Comparison of ENCODE assay signal across 10 cellular contexts in genomic region chr2:173652311-173652710, GRCh38.
DNase-seq lines count a peak whose midpoint lies in the region; ATAC-seq and TF ChIP-seq lines count a peak whose summit lies in the region.
"Had no signal": no experiment of that assay in that cellular context is flagged by ENCODE, and none has a peak within 500 bp of the region (broad histone marks: within the 10 kb centered on the region; RNA-seq: fewer than 3 reads in every experiment).

No MANE protein-coding gene starts in this region.

- H3K27me3 ChIP-seq in PC-3 (ENCODE audit: low read length) = no peaks in the 10 kb centered on the region
- no peaks in the 10 kb centered on the region for H3K27me3 ChIP-seq in esophagus (ENCODE audit: control insufficient read depth in 1 of 2, insufficient read depth in 2 of 2, low read length in 2 of 2)
- H3K27me3 ChIP-seq: pancreas had no signal

- no peaks in the 10 kb centered on the region for H3K9me3 ChIP-seq in PC-3 (ENCODE audit: low read length)
- no peaks in the 10 kb centered on the region for H3K9me3 ChIP-seq in esophagus (ENCODE audit: control insufficient read depth in 2 of 2, insufficient read depth in 1 of 2, low read depth in 1 of 2, low read length in 1 of 2)
- H3K9me3 ChIP-seq: pancreas had no signal

- intact Hi-C loops in PC-3 (cut with micrococcal nuclease) = loop anchor here (1.0 kb wide), 3 partner anchors 62 to 81 kb away; no protein-coding TSS in a partner anchor

- H3K27ac ChIP-seq in PC-3 (ENCODE audit: low read length) (peak overlapping the region; percentile 97), esophagus (ENCODE audit: low read depth in 2 of 2, low read length in 1 of 2) (peak overlapping the region; percentile 77 to 92)
- H3K27ac ChIP-seq: pancreas had no signal

- H3K4me3 ChIP-seq in PC-3 (ENCODE audit: low read length) = peak overlapping the region; percentile 40
- H3K4me3 ChIP-seq in esophagus (ENCODE audit: low read depth in 1 of 2, low read length in 2 of 2) = no peak overlapping the region
- H3K4me3 ChIP-seq: pancreas had no signal

- 41 to 57% methylated on average over 1 of the region's 1 CpG for WGBS in esophagus, 2 donors

- TF ChIP-seq CTCF in PC-3 (conservative IDR thresholded peaks at IDR 0.05; ENCODE audit: low read depth, low read length) (no peak), omental fat pad (IDR thresholded peaks at IDR 0.05) (no peak)

- no peaks in the 10 kb centered on the region for H4K20me1 ChIP-seq in PC-3 (ENCODE audit: low read length)

- CTCF ChIA-PET in PC-3 (lab: Charles Lee) = no interaction called here

- H3K4me2 ChIP-seq in PC-3 (ENCODE audit: low read length) = peak overlapping the region; percentile 74

- peak; percentile 92 for DNase-seq in EH (ENCODE audit: low read depth)
- DNase-seq in PC-3 = peak; percentile 93
- peak; percentile 8 for DNase-seq in pulmonary artery endothelial cell (ENCODE audit: low read depth, low spot score)
- DNase-seq in activated effector memory CD4-positive, alpha-beta T cell treated with Interleukin-2 at 50 U/mL for 16 hours = no peak
- DNase-seq in omental fat pad (ENCODE audit: low spot score) = no peak
- DNase-seq in cerebellar nuclear complex (lab: John Stamatoyannopoulos, UW) = no peak
- DNase-seq in cortex of kidney (lab: John Stamatoyannopoulos, UW) = no peak
- DNase-seq: MV-4-11 had no signal

- H3K9ac ChIP-seq in PC-3 (ENCODE audit: low read length) = peak overlapping the region; percentile 78

- no peak overlapping the region for H2AFZ ChIP-seq in PC-3 (ENCODE audit: low read length)

- H3K9me2 ChIP-seq in PC-3 (replicated peaks; ENCODE audit: low read length) = no peaks in the 10 kb centered on the region

- ATAC-seq in PC-3 = peak; percentile 76
- ATAC-seq in omental fat pad (ENCODE audit: low FRiP score) = no peak

- BruUV-seq in PC-3 (replicated peaks; lab: Mats Ljungman, UMichigan) = no TSS peak

- peaks cover 4% of the 10 kb centered on the region for H3F3A ChIP-seq in PC-3 (ENCODE audit: low read length, unreplicated experiment)

- H3K36me3 ChIP-seq in PC-3 (ENCODE audit: low read depth, low read length) = no peaks in the 10 kb centered on the region
- H3K36me3 ChIP-seq in esophagus (ENCODE audit: control insufficient read depth in 2 of 2, insufficient read depth in 2 of 2, low read length in 1 of 2) = no peaks in the 10 kb centered on the region
- H3K36me3 ChIP-seq: pancreas had no signal

- POLR2A ChIA-PET in PC-3 (lab: Charles Lee; ENCODE audit: unreplicated experiment) = no interaction called here

- H3K79me2 ChIP-seq in PC-3 (ENCODE audit: low read length) = no peaks in the 10 kb centered on the region

- H3K4me1 ChIP-seq in PC-3 (ENCODE audit: insufficient read depth, low read length) (peaks cover 23% of the 10 kb centered on the region), esophagus (ENCODE audit: control insufficient read depth in 2 of 2, insufficient read depth in 2 of 2, low read length in 1 of 2) (peaks cover 0 to 8% of the 10 kb centered on the region in 2 donors)
- H3K4me1 ChIP-seq: pancreas had no signal

Comparison
In these comparisons a context has a peak if more than half of its experiments do, and no peak if none do; other contexts are left out.
1. DNase-seq: peak in EH (single experiment), PC-3 (single experiment) and pulmonary artery endothelial cell (single experiment); none in activated effector memory CD4-positive, alpha-beta T cell treated with Interleukin-2 at 50 U/mL for 16 hours (single experiment), omental fat pad (single experiment), cerebellar nuclear complex (0 of 2) and cortex of kidney (single experiment).